In the genomic region with DNA sequence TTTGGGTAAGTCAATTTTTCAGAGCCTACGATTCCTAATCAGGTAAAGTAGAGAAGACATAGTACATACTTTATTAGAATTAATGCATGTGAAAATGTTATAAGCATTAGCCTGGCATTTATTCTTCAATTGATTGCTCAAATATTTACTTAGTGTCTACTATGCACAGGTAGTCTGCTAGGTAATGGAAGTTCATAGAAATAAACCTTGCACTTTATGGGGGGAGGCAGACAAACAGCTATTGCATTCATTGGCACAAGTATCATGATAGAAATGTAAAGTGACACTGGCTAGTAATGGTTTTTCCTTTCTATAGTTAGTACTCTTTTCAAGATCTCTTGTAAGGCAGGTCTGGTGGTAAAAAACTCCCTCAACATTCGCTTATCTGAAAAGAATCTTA, we compare ENCODE assay signal across 1 cellular context.
TF ChIP-seq lines count a peak whose summit lies in the region.

No MANE protein-coding gene starts in this region.

TF ChIP-seq in liver, 16 proteins besides CTCF, POLR2A, EP300 and RAD21 (continued from another document):
- TF ChIP-seq, protein P1, sequence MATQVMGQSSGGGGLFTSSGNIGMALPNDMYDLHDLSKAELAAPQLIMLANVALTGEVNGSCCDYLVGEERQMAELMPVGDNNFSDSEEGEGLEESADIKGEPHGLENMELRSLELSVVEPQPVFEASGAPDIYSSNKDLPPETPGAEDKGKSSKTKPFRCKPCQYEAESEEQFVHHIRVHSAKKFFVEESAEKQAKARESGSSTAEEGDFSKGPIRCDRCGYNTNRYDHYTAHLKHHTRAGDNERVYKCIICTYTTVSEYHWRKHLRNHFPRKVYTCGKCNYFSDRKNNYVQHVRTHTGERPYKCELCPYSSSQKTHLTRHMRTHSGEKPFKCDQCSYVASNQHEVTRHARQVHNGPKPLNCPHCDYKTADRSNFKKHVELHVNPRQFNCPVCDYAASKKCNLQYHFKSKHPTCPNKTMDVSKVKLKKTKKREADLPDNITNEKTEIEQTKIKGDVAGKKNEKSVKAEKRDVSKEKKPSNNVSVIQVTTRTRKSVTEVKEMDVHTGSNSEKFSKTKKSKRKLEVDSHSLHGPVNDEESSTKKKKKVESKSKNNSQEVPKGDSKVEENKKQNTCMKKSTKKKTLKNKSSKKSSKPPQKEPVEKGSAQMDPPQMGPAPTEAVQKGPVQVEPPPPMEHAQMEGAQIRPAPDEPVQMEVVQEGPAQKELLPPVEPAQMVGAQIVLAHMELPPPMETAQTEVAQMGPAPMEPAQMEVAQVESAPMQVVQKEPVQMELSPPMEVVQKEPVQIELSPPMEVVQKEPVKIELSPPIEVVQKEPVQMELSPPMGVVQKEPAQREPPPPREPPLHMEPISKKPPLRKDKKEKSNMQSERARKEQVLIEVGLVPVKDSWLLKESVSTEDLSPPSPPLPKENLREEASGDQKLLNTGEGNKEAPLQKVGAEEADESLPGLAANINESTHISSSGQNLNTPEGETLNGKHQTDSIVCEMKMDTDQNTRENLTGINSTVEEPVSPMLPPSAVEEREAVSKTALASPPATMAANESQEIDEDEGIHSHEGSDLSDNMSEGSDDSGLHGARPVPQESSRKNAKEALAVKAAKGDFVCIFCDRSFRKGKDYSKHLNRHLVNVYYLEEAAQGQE (IDR thresholded peaks at IDR 0.05), result no peak
